19 cellular contexts compared by ENCODE assay signal in the genomic region with DNA sequence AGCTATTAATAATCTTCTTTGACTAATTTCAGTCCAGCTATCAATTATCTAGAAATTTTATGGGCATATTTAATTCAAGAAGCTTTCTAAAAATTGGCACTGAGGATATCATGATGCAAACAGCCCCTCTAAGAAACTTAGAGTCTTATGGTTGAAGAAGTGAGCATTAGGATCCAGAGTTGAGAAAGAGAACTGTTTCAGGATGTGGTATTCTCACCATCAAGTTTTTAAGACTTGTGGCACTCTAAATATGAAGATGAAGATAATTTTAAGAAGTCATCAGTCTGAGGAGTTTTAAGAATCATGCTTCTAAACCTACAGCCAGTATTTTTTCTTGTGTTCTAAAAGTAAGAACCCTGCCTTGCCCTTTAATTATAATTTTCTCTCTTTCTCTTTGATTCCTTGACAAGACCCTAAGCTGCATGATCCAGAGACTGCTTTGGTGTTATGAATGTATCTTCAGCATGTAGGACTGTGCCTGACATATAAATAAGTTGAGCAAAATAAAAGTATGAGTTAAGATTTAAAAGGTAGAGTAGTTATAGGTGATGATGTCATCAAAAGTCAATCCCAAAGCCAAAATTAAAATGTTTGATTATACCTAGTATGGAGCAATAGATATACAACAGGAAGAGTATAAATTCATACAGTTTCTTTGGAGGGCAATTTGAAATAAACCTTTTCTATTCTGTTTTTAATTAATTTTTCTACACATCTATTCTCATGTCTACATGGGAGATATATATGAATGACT. TPM values are rescaled to one million over a fixed set of nuclear protein-coding genes. Genes with fewer than 3 reads are reported as not detected.
DNase-seq lines count a peak whose midpoint lies in the region; ATAC-seq and TF ChIP-seq lines count a peak whose summit lies in the region.
"Had no signal": no experiment of that assay in that cellular context is flagged by ENCODE, and none has a peak within 500 bp of the region (broad histone marks: within the 10 kb centered on the region; RNA-seq: fewer than 3 reads in every experiment).

No MANE protein-coding gene starts in this region.

- H3K9me3 Mint-ChIP-seq in activated T-cell treated with anti-CD3 and anti-CD28 coated beads, Interleukin-2, amount 50 U/mL, for 72 hours: no peaks in the 10 kb centered on the region
- peaks cover 6% of the 10 kb centered on the region for H3K9me3 Mint-ChIP-seq in activated T-helper 1 cell treated with anti-CD3 and anti-CD28 coated beads, Interleukin-12 subunit alpha, Interleukin-12 subunit beta, Interleukin-2, Interleukin-4 antibody, amounts not matched to agents 30 ng/mL and 10 ng/mL and 1 ng/mL, durations not matched to agents 14 hours and 24 hours and 36 hours
- H3K9me3 Mint-ChIP-seq in natural killer cell treated with Interleukin-12 subunit alpha and Interleukin-12 subunit beta and Interleukin-15 and Interleukin-18, amount 100 ng/mL, for 72 hours: no peaks in the 10 kb centered on the region
- H3K9me3 Mint-ChIP-seq: CD8-positive, alpha-beta memory T cell had no signal

- peaks cover 2% of the 10 kb centered on the region; the same call in 1 of the 2 replicates for H3K36me3 ChIP-seq in Loucy (ENCODE audit: insufficient read depth, low read length)

- H3K9me2 ChIP-seq in Loucy (replicated peaks; ENCODE audit: low read depth, low read length): no peaks in the 10 kb centered on the region

- peak overlapping the region; percentile 14 for H3K4me2 ChIP-seq in Loucy (ENCODE audit: low read depth, low read length, poor library complexity, severe bottlenecking)
- H3K4me2 ChIP-seq: BLaER1 treated with 17β-estradiol and CSF1 and Interleukin-3, amounts not matched to agents 10 nM and 100 nM had no signal

- intact Hi-C loops in activated T-helper 1 cell treated with anti-CD3 and anti-CD28 coated beads, Interleukin-12 subunit alpha, Interleukin-12 subunit beta, Interleukin-2, Interleukin-4 antibody, amounts not matched to agents 30 ng/mL and 10 ng/mL and 1 ng/mL, durations not matched to agents 14 hours and 24 hours and 36 hours (cut with micrococcal nuclease): no loop called here

- H3K4me3 Mint-ChIP-seq in activated T-cell treated with anti-CD3 and anti-CD28 coated beads, Interleukin-2, amount 50 U/mL, for 72 hours: no peak overlapping the region
- no peak overlapping the region for H3K4me3 Mint-ChIP-seq in activated T-helper 1 cell treated with anti-CD3 and anti-CD28 coated beads, Interleukin-12 subunit alpha, Interleukin-12 subunit beta, Interleukin-2, Interleukin-4 antibody, amounts not matched to agents 30 ng/mL and 10 ng/mL and 1 ng/mL, durations not matched to agents 14 hours and 24 hours and 36 hours
- H3K4me3 Mint-ChIP-seq in natural killer cell treated with Interleukin-12 subunit alpha and Interleukin-12 subunit beta and Interleukin-15 and Interleukin-18, amount 100 ng/mL, for 72 hours: peak overlapping the region; percentile 53
- H3K4me3 Mint-ChIP-seq: CD8-positive, alpha-beta memory T cell had no signal

- H2AFZ ChIP-seq in Loucy (ENCODE audit: low read length): no peak overlapping the region

- no peak for ATAC-seq in activated T-cell treated with anti-CD3 and anti-CD28 coated beads, Interleukin-2, amount 50 U/mL, for 72 hours (replicated peaks in 1 of 2)
- peak; percentile 66 to 70 for ATAC-seq in natural killer cell treated with Interleukin-12 subunit alpha and Interleukin-12 subunit beta and Interleukin-15 and Interleukin-18, amount 100 ng/mL, for 72 hours

- H3K36me3 Mint-ChIP-seq in activated T-cell treated with anti-CD3 and anti-CD28 coated beads, Interleukin-2, amount 50 U/mL, for 72 hours (ENCODE audit: insufficient read depth in 2 of 2): peaks cover 0 to under 1% of the 10 kb centered on the region in 2 donors
- peaks cover 38% of the 10 kb centered on the region for H3K36me3 Mint-ChIP-seq in activated T-helper 1 cell treated with anti-CD3 and anti-CD28 coated beads, Interleukin-12 subunit alpha, Interleukin-12 subunit beta, Interleukin-2, Interleukin-4 antibody, amounts not matched to agents 30 ng/mL and 10 ng/mL and 1 ng/mL, durations not matched to agents 14 hours and 24 hours and 36 hours (ENCODE audit: low read depth)
- H3K36me3 Mint-ChIP-seq in natural killer cell treated with Interleukin-12 subunit alpha and Interleukin-12 subunit beta and Interleukin-15 and Interleukin-18, amount 100 ng/mL, for 72 hours: peaks cover 17% of the 10 kb centered on the region

- no peaks in the 10 kb centered on the region for H3K9me3 ChIP-seq in Loucy (ENCODE audit: insufficient read depth, low read depth, low read length)
- H3K9me3 ChIP-seq: MG63, Peyer's patch, SJSA1 had no signal

- no peaks in the 10 kb centered on the region for H3K79me2 ChIP-seq in Loucy (ENCODE audit: insufficient read depth, low read length)

- no peaks in the 10 kb centered on the region for H3K27me3 Mint-ChIP-seq in activated T-cell treated with anti-CD3 and anti-CD28 coated beads, Interleukin-2, amount 50 U/mL, for 72 hours (ENCODE audit: low read depth)
- no peaks in the 10 kb centered on the region for H3K27me3 Mint-ChIP-seq in activated T-helper 1 cell treated with anti-CD3 and anti-CD28 coated beads, Interleukin-12 subunit alpha, Interleukin-12 subunit beta, Interleukin-2, Interleukin-4 antibody, amounts not matched to agents 30 ng/mL and 10 ng/mL and 1 ng/mL, durations not matched to agents 14 hours and 24 hours and 36 hours (ENCODE audit: insufficient read depth)
- H3K27me3 Mint-ChIP-seq in natural killer cell treated with Interleukin-12 subunit alpha and Interleukin-12 subunit beta and Interleukin-15 and Interleukin-18, amount 100 ng/mL, for 72 hours: no peaks in the 10 kb centered on the region
- H3K27me3 Mint-ChIP-seq: CD8-positive, alpha-beta memory T cell had no signal

- H3K4me3 ChIP-seq in Loucy (ENCODE audit: low read length, poor library complexity, severe bottlenecking): no peak overlapping the region
- no peak overlapping the region for H3K4me3 ChIP-seq in coronary artery
- H3K4me3 ChIP-seq: BLaER1 treated with 17β-estradiol and CSF1 and Interleukin-3, amounts not matched to agents 10 nM and 100 nM; MG63; Peyer's patch; SJSA1 had no signal

- H3K27ac ChIP-seq in coronary artery: no peak overlapping the region
- H3K27ac ChIP-seq: BLaER1 treated with 17β-estradiol and CSF1 and Interleukin-3, amounts not matched to agents 10 nM and 100 nM; Peyer's patch; SJSA1 had no signal

- H3K27me3 ChIP-seq in Loucy (ENCODE audit: insufficient read depth, low read length, poor library complexity, severe bottlenecking): no peaks in the 10 kb centered on the region
- H3K27me3 ChIP-seq: BLaER1 treated with 17β-estradiol and CSF1 and Interleukin-3, amounts not matched to agents 10 nM and 100 nM; MG63; Peyer's patch; SJSA1 had no signal

- no peak for TF ChIP-seq CTCF in Loucy (conservative IDR thresholded peaks at IDR 0.05; ENCODE audit: low read length)
- no peak for TF ChIP-seq CTCF in coronary artery (IDR thresholded peaks at IDR 0.05)

- no peak overlapping the region for H3K9ac ChIP-seq in Loucy (ENCODE audit: low read depth, low read length, poor library complexity, severe bottlenecking)
- H3K9ac ChIP-seq: BLaER1 treated with 17β-estradiol and CSF1 and Interleukin-3, amounts not matched to agents 10 nM and 100 nM had no signal

- no peaks in the 10 kb centered on the region for H3F3A ChIP-seq in Loucy (ENCODE audit: low read depth)

- peaks cover 9% of the 10 kb centered on the region for H3K4me1 ChIP-seq in Loucy (ENCODE audit: insufficient read depth, low read length, poor library complexity, severe bottlenecking)
- H3K4me1 ChIP-seq: BLaER1 treated with 17β-estradiol and CSF1 and Interleukin-3, amounts not matched to agents 10 nM and 100 nM; Peyer's patch; SJSA1 had no signal

- peak overlapping the region; percentile 50 for H3K27ac Mint-ChIP-seq in activated T-cell treated with anti-CD3 and anti-CD28 coated beads, Interleukin-2, amount 50 U/mL, for 72 hours
- peak overlapping the region; percentile 10 for H3K27ac Mint-ChIP-seq in activated T-helper 1 cell treated with anti-CD3 and anti-CD28 coated beads, Interleukin-12 subunit alpha, Interleukin-12 subunit beta, Interleukin-2, Interleukin-4 antibody, amounts not matched to agents 30 ng/mL and 10 ng/mL and 1 ng/mL, durations not matched to agents 14 hours and 24 hours and 36 hours
- peak overlapping the region; percentile 75 to 86 for H3K27ac Mint-ChIP-seq in natural killer cell treated with Interleukin-12 subunit alpha and Interleukin-12 subunit beta and Interleukin-15 and Interleukin-18, amount 100 ng/mL, for 72 hours

- no peaks in the 10 kb centered on the region for H4K20me1 ChIP-seq in Loucy (ENCODE audit: insufficient read depth, low read length, poor library complexity, severe bottlenecking)

- no peaks in the 10 kb centered on the region for H3K4me1 Mint-ChIP-seq in activated T-cell treated with anti-CD3 and anti-CD28 coated beads, Interleukin-2, amount 50 U/mL, for 72 hours (ENCODE audit: low read depth)
- H3K4me1 Mint-ChIP-seq in activated T-helper 1 cell treated with anti-CD3 and anti-CD28 coated beads, Interleukin-12 subunit alpha, Interleukin-12 subunit beta, Interleukin-2, Interleukin-4 antibody, amounts not matched to agents 30 ng/mL and 10 ng/mL and 1 ng/mL, durations not matched to agents 14 hours and 24 hours and 36 hours (ENCODE audit: low read depth): peaks cover 44% of the 10 kb centered on the region
- H3K4me1 Mint-ChIP-seq in natural killer cell treated with Interleukin-12 subunit alpha and Interleukin-12 subunit beta and Interleukin-15 and Interleukin-18, amount 100 ng/mL, for 72 hours (ENCODE audit: low read depth in 2 of 2): peaks cover 26% of the 10 kb centered on the region in 2 donors

- no peak for DNase-seq in activated T-cell treated with anti-CD3 and anti-CD28 coated beads, Interleukin-2, amount 50 U/mL, for 72 hours
- DNase-seq in activated T-cell treated with anti-CD3 and anti-CD28 coated beads for 4 hours (no peak), coronary artery (ENCODE audit: low spot score) (no peak), SW480 (ENCODE audit: low spot score) (no peak)
- DNase-seq in activated T-helper 1 cell treated with anti-CD3 and anti-CD28 coated beads, Interleukin-12 subunit alpha, Interleukin-12 subunit beta, Interleukin-2, Interleukin-4 antibody, amounts not matched to agents 30 ng/mL and 10 ng/mL and 1 ng/mL, durations not matched to agents 14 hours and 24 hours and 36 hours (ENCODE audit: low spot score): no peak
- no peak for DNase-seq in natural killer cell treated with Interleukin-12 subunit alpha and Interleukin-12 subunit beta and Interleukin-15 and Interleukin-18, amount 100 ng/mL, for 72 hours (ENCODE audit: low spot score)
- DNase-seq: CD8-positive, alpha-beta memory T cell; DMS79; Karpas-422; MG63; NCI-H1092 treated with DMSO at 0.1 percent for 48 hours; NCI-H146; NCI-H2081 treated with DMSO at 0.1 percent for 48 hours; NCI-H446 treated with DMSO at 0.1 percent for 48 hours; NCI-H69; Peyer's patch had no signal

RNA-seq across cellular contexts. Expression of gene RPS6KC1, which starts 39.1 kb away (rescaled TPM):
- 10 to 100 TPM; 11.3 to 12.4 TPM for total RNA-seq in activated T-cell treated with anti-CD3 and anti-CD28 coated beads, Interleukin-2, amount 50 U/mL, for 72 hours
- 7.2 and 7.5 TPM in 2 replicates for total RNA-seq in activated T-helper 1 cell treated with anti-CD3 and anti-CD28 coated beads, Interleukin-12 subunit alpha, Interleukin-12 subunit beta, Interleukin-2, Interleukin-4 antibody, amounts not matched to agents 30 ng/mL and 10 ng/mL and 1 ng/mL, durations not matched to agents 14 hours and 24 hours and 36 hours
- total RNA-seq in natural killer cell treated with Interleukin-12 subunit alpha and Interleukin-12 subunit beta and Interleukin-15 and Interleukin-18, amount 100 ng/mL, for 72 hours: 10 to 100 TPM; 14.5 to 17.6 TPM

Comparison
In these comparisons a context has a peak if more than half of its experiments do, and no peak if none do; other contexts are left out.
1. ATAC-seq: peak in natural killer cell treated with Interleukin-12 subunit alpha and Interleukin-12 subunit beta and Interleukin-15 and Interleukin-18, amount 100 ng/mL, for 72 hours (2 of 2); none in activated T-cell treated with anti-CD3 and anti-CD28 coated beads, Interleukin-2, amount 50 U/mL, for 72 hours (0 of 2).
2. H3K27ac Mint-ChIP-seq: peak in every context shown above with its lines; median percentile 80 in natural killer cell treated with Interleukin-12 subunit alpha and Interleukin-12 subunit beta and Interleukin-15 and Interleukin-18, amount 100 ng/mL, for 72 hours; 50 in activated T-cell treated with anti-CD3 and anti-CD28 coated beads, Interleukin-2, amount 50 U/mL, for 72 hours; 10 in activated T-helper 1 cell treated with anti-CD3 and anti-CD28 coated beads, Interleukin-12 subunit alpha, Interleukin-12 subunit beta, Interleukin-2, Interleukin-4 antibody, amounts not matched to agents 30 ng/mL and 10 ng/mL and 1 ng/mL, durations not matched to agents 14 hours and 24 hours and 36 hours.